Comparison of ENCODE assay signal across 8 cellular contexts in genomic region chr3:30606301-30607031, GRCh38. TPM values are rescaled to one million over a fixed set of nuclear protein-coding genes. Genes with fewer than 3 reads are reported as not detected.
DNase-seq lines count a peak whose midpoint lies in the region; ATAC-seq and TF ChIP-seq lines count a peak whose summit lies in the region.

TSS of gene TGFBR2 (plus strand) at chr3:30606601. CDS start at chr3:30606884, 283 bp downstream.

- H3K36me3 ChIP-seq in mucosa of descending colon (ENCODE audit: low read depth) = no peaks in the 10 kb centered on the region

- DNase-seq in AML-193 (lab: John Stamatoyannopoulos, UW) = peak; percentile 97 to 99
- DNase-seq in OCI-M1 (lab: John Stamatoyannopoulos, UW) = peak; percentile 95
- peak; percentile 72 for DNase-seq in activated T-cell treated with anti-CD3 and anti-CD28 coated beads for 1 hour (ENCODE audit: low read depth)
- peak; percentile 94 for DNase-seq in epithelial cell of esophagus (ENCODE audit: low read depth)
- DNase-seq in mucosa of descending colon = peak; percentile 91 to 97 (median 93)
- DNase-seq in stimulated activated CD8-positive, alpha-beta memory T cell treated with anti-CD3 and anti-CD28 coated beads, Interleukin-4, amount 100 ng/mL, for 1 hour (ENCODE audit: low read depth in 2 of 2, low spot score in 1 of 2) = peak; percentile 68 to 78

- H3K4me3 ChIP-seq in epithelial cell of esophagus (ENCODE audit: low read length) (peak within 1 kb of the TSS; percentile 82), mucosa of descending colon (peak within 1 kb of the TSS; percentile 88)

- ATAC-seq in GM19025 (IDR thresholded peaks at IDR 0.05; ENCODE audit: low read depth, unreplicated experiment) = peak; percentile 70
- peak; percentile 79 for ATAC-seq in HG03342 (IDR thresholded peaks at IDR 0.05; ENCODE audit: unreplicated experiment)
- peak; percentile 93 for ATAC-seq in mucosa of descending colon

- TF ChIP-seq CTCF in epithelial cell of esophagus (IDR thresholded peaks at IDR 0.05; ENCODE audit: insufficient read depth, low read depth, low read length, missing control alignments) = no peak
- TF ChIP-seq CTCF in mucosa of descending colon (IDR thresholded peaks at IDR 0.05) = no peak

- peaks cover 4% of the 10 kb centered on the region for H3K4me1 ChIP-seq in mucosa of descending colon (ENCODE audit: low read depth)

- H3K9me3 ChIP-seq in mucosa of descending colon = no peaks in the 10 kb centered on the region

- intact Hi-C loops in mucosa of descending colon (cut with DNase I, micrococcal nuclease) = no loop called here

RNA-seq across cellular contexts. Expression of gene TGFBR2, which starts in this region (rescaled TPM):
- 100 to 1,000 TPM in 1 of 3 donors, 10 to 100 TPM in 2; 39.0 to 134 (median 71.4) TPM for total RNA-seq in mucosa of descending colon

Comparison
In these comparisons a context has a peak if more than half of its experiments do, and no peak if none do; other contexts are left out.
1. Peak in every context shown above with its lines: DNase-seq, ATAC-seq and H3K4me3 ChIP-seq.